8 cellular contexts compared by ENCODE assay signal in genomic region chr11:74989269-74989655, GRCh38. TPM values are rescaled to one million over a fixed set of nuclear protein-coding genes. Genes with fewer than 3 reads are reported as not detected.
A peak's percentile ranks its signal among the peaks of the same experiment; 100 is the strongest.
DNase-seq lines count a peak whose midpoint lies in the region; ATAC-seq and TF ChIP-seq lines count a peak whose summit lies in the region.

No MANE protein-coding gene starts in this region.

- intact Hi-C loops in activated CD8-positive, alpha-beta T cell treated with anti-CD3 and anti-CD28 coated beads for 36 hours (cut with micrococcal nuclease) = no loop called here

- CTCF ChIA-PET in activated CD8-positive, alpha-beta T cell treated with anti-CD3 and anti-CD28 coated beads for 36 hours (lab: Charles Lee) = interaction anchor here (0.9 to 2.5 kb wide), 9 partner anchors 34 to 259 kb away, joined by 3 to 9 read pairs (median 3); no protein-coding TSS in a partner anchor

- no peaks in the 10 kb centered on the region for H3K9me3 Mint-ChIP-seq in activated CD8-positive, alpha-beta T cell treated with anti-CD3 and anti-CD28 coated beads for 36 hours
- H3K9me3 Mint-ChIP-seq in stimulated activated naive CD8-positive, alpha-beta T cell treated with anti-CD3 and anti-CD28 coated beads, Interleukin-15, amount 100 ng/mL, for 72 hours = no peaks in the 10 kb centered on the region

- peaks cover 8% of the 10 kb centered on the region for H3K36me3 Mint-ChIP-seq in activated CD8-positive, alpha-beta T cell treated with anti-CD3 and anti-CD28 coated beads for 36 hours (ENCODE audit: low read depth)

- H3K4me3 ChIP-seq in iPS-15b (ENCODE audit: low read depth, low read length) = peak overlapping the region; percentile 94

- no peaks in the 10 kb centered on the region for H3K27me3 ChIP-seq in iPS-15b (ENCODE audit: control insufficient read depth, insufficient read depth, low read length)

- H3K36me3 ChIP-seq in iPS-15b (ENCODE audit: control insufficient read depth, insufficient read depth, low read length) = no peaks in the 10 kb centered on the region

- peak; percentile 12 for ATAC-seq in GM18511 (IDR thresholded peaks at IDR 0.05; ENCODE audit: unreplicated experiment)
- ATAC-seq in HG03095 (IDR thresholded peaks at IDR 0.05; ENCODE audit: unreplicated experiment) = peak; percentile 8
- ATAC-seq in activated CD8-positive, alpha-beta T cell treated with anti-CD3 and anti-CD28 coated beads for 36 hours = no peak
- ATAC-seq in stimulated activated naive CD8-positive, alpha-beta T cell treated with anti-CD3 and anti-CD28 coated beads, Interleukin-15, amount 100 ng/mL, for 72 hours = peak; percentile 8
- ATAC-seq in GM19397 (IDR thresholded peaks at IDR 0.05; ENCODE audit: unreplicated experiment) = no peak

- TF ChIP-seq CTCF in activated CD8-positive, alpha-beta T cell treated with anti-CD3 and anti-CD28 coated beads for 36 hours (IDR thresholded peaks at IDR 0.05) = no peak
- TF ChIP-seq CTCF in GM13977 (IDR thresholded peaks at IDR 0.05; ENCODE audit: extremely low read depth, insufficient read depth, missing control alignments) = no peak

- H3K27me3 Mint-ChIP-seq in activated CD8-positive, alpha-beta T cell treated with anti-CD3 and anti-CD28 coated beads for 36 hours = no peaks in the 10 kb centered on the region
- H3K27me3 Mint-ChIP-seq in stimulated activated naive CD8-positive, alpha-beta T cell treated with anti-CD3 and anti-CD28 coated beads, Interleukin-15, amount 100 ng/mL, for 72 hours = no peaks in the 10 kb centered on the region

- H3K27ac Mint-ChIP-seq in activated CD8-positive, alpha-beta T cell treated with anti-CD3 and anti-CD28 coated beads for 36 hours = peak overlapping the region; percentile 83
- H3K27ac Mint-ChIP-seq in stimulated activated naive CD8-positive, alpha-beta T cell treated with anti-CD3 and anti-CD28 coated beads, Interleukin-15, amount 100 ng/mL, for 72 hours = peak overlapping the region; percentile 91 to 97

- H3K4me3 Mint-ChIP-seq in activated CD8-positive, alpha-beta T cell treated with anti-CD3 and anti-CD28 coated beads for 36 hours = peak overlapping the region; percentile 94
- peak overlapping the region; percentile 97 to 98 for H3K4me3 Mint-ChIP-seq in stimulated activated naive CD8-positive, alpha-beta T cell treated with anti-CD3 and anti-CD28 coated beads, Interleukin-15, amount 100 ng/mL, for 72 hours

- DNase-seq in activated CD8-positive, alpha-beta T cell treated with anti-CD3 and anti-CD28 coated beads for 36 hours = peak; percentile 8
- no peak for DNase-seq in stimulated activated naive CD8-positive, alpha-beta T cell treated with anti-CD3 and anti-CD28 coated beads, Interleukin-15, amount 100 ng/mL, for 72 hours
- DNase-seq in epidermal melanocyte (ENCODE audit: insufficient read length, low spot score) = no peak
- DNase-seq in GM13977 (ENCODE audit: low spot score) = no peak

- in situ Hi-C loops in GM13977 (cut with MboI; ENCODE audit: low pct_unique_long_range_greater_than_20kb, low sequenced_read_pairs, unreplicated experiment) = no loop called here

- peaks cover 5% of the 10 kb centered on the region for H3K4me1 ChIP-seq in iPS-15b (ENCODE audit: control insufficient read depth, insufficient read depth, low read length)

- H3K4me1 Mint-ChIP-seq in activated CD8-positive, alpha-beta T cell treated with anti-CD3 and anti-CD28 coated beads for 36 hours (ENCODE audit: low read depth) = peaks cover 27% of the 10 kb centered on the region
- peaks cover 29% of the 10 kb centered on the region for H3K4me1 Mint-ChIP-seq in stimulated activated naive CD8-positive, alpha-beta T cell treated with anti-CD3 and anti-CD28 coated beads, Interleukin-15, amount 100 ng/mL, for 72 hours

- peak overlapping the region; percentile 85 for H3K9ac ChIP-seq in iPS-15b (ENCODE audit: low read depth, low read length)

- POLR2A ChIA-PET in activated CD8-positive, alpha-beta T cell treated with anti-CD3 and anti-CD28 coated beads for 36 hours (lab: Charles Lee) = interaction anchor here (0.5 to 2.0 kb wide), 12 partner anchors 10 to 920 kb away, joined by 3 to 7 read pairs (median 4); partner anchors contain the start of gene XRRA1

- H3K9me3 ChIP-seq in iPS-15b (ENCODE audit: control insufficient read depth, insufficient read depth, low read length) = no peaks in the 10 kb centered on the region

RNA-seq across cellular contexts. Expression of gene NEU3, which starts 0.5 kb away (rescaled TPM):
- 10 to 100 TPM; 18.6 to 19.4 TPM for total RNA-seq in activated CD8-positive, alpha-beta T cell treated with anti-CD3 and anti-CD28 coated beads for 36 hours

RNA-seq across cellular contexts. Expression of gene SPCS2, which starts 40.2 kb away (rescaled TPM):
- total RNA-seq in activated CD8-positive, alpha-beta T cell treated with anti-CD3 and anti-CD28 coated beads for 36 hours = 100 to 1,000 TPM in 1 of 2 experiments, 10 to 100 TPM in 1; 99.3 to 117 TPM

RNA-seq across cellular contexts. Expression of gene XRRA1, which starts 40.4 kb away (rescaled TPM):
- 10 to 100 TPM; 19.0 to 19.3 TPM for total RNA-seq in activated CD8-positive, alpha-beta T cell treated with anti-CD3 and anti-CD28 coated beads for 36 hours

Comparison
In these comparisons a context has a peak if more than half of its experiments do, and no peak if none do; other contexts are left out.
1. ATAC-seq: peak in GM18511 (single experiment), HG03095 (single experiment) and stimulated activated naive CD8-positive, alpha-beta T cell treated with anti-CD3 and anti-CD28 coated beads, Interleukin-15, amount 100 ng/mL, for 72 hours (single experiment); none in activated CD8-positive, alpha-beta T cell treated with anti-CD3 and anti-CD28 coated beads for 36 hours (single experiment) and GM19397 (single experiment).